36 cellular contexts compared by ENCODE assay signal in the genomic region with DNA sequence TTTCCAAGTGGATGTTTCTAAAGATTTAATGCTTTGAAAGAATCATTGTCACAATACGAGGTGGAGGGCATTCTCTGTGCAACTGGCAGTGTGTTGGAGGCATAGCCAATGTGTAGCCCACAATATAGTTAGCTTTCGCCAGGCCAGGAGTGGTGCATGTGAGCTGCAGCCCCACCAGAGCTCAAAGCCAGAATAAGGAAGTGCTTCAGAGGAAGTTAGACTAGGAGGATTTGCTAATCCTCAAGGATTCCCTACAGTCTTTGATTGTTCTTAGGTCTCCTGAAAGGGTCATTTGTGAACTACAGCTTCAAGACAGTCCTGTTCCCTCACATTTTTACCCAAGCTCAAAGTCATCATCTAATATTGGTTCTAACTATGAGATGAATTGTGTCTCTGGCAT. TPM values are rescaled to one million over a fixed set of nuclear protein-coding genes. Genes with fewer than 3 reads are reported as not detected.
"Had no signal": no experiment of that assay in that cellular context is flagged by ENCODE, and none has a peak within 500 bp of the region (broad histone marks: within the 10 kb centered on the region; RNA-seq: fewer than 3 reads in every experiment).

No MANE protein-coding gene starts in this region.

- H3K36me3 Mint-ChIP-seq: mesothelial cell of epicardium, naive B cell, neural progenitor cell had no signal

- H3K27ac Mint-ChIP-seq: effector memory CD8-positive, alpha-beta T cell; mesothelial cell of epicardium; naive B cell; nephron; neural progenitor cell; stimulated activated naive CD8-positive, alpha-beta T cell treated with anti-CD3 and anti-CD28 coated beads, Interleukin-15, amount 100 ng/mL, for 72 hours had no signal

- ATAC-seq: effector memory CD8-positive, alpha-beta T cell; heart right ventricle; left cardiac atrium; left lung; mucosa of descending colon; sciatic nerve; stimulated activated naive CD8-positive, alpha-beta T cell treated with anti-CD3 and anti-CD28 coated beads, Interleukin-15, amount 100 ng/mL, for 72 hours; upper lobe of right lung had no signal

- H3K36me3 ChIP-seq: esophagus squamous epithelium, heart right ventricle, left lung, neural progenitor cell, prostate gland, right atrium auricular region, suprapubic skin, transverse colon, upper lobe of right lung, uterus had no signal

- DNase-seq: effector memory CD8-positive, alpha-beta T cell; erythroblast; esophagus squamous epithelium; foreskin melanocyte; glutamatergic neuron; heart right ventricle; hippocampal formation; left cardiac atrium; left lung; mesenchymal stem cell; mucosa of descending colon; naive B cell; stimulated activated CD4-positive, alpha-beta T cell treated with anti-CD3 and anti-CD28 coated beads, Interleukin-12 subunit alpha, Interleukin-12 subunit beta, amount 100 ng/mL, for 4 hours; stimulated activated CD4-positive, alpha-beta T cell treated with anti-CD3 and anti-CD28 coated beads, Interleukin-1b, Interleukin-23, amount 100 ng/mL, for 48 hours; stimulated activated CD4-positive, alpha-beta T cell treated with anti-CD3 and anti-CD28 coated beads, Interleukin-4, amount 100 ng/mL, for 1 hour; stimulated activated CD8-positive, alpha-beta memory T cell treated with anti-CD3 and anti-CD28 coated beads, Interleukin-4, amount 100 ng/mL, for 48 hours; stimulated activated naive CD4-positive, alpha-beta T cell; stimulated activated naive CD8-positive, alpha-beta T cell treated with anti-CD3 and anti-CD28 coated beads, Interleukin-15, amount 100 ng/mL, for 72 hours; transverse colon; upper lobe of right lung; uterus had no signal

- H3K27me3 ChIP-seq: neural progenitor cell, right atrium auricular region, suprapubic skin, transverse colon, upper lobe of right lung had no signal

- H3K4me3 ChIP-seq: esophagus squamous epithelium, heart right ventricle, left lung, mucosa of descending colon, neural progenitor cell, prostate gland, right atrium auricular region, smooth muscle cell, suprapubic skin, transverse colon, upper lobe of right lung, uterus had no signal

- H3K4me1 ChIP-seq: esophagus squamous epithelium, heart right ventricle, left lung, neural progenitor cell, prostate gland, right atrium auricular region, suprapubic skin, transverse colon, upper lobe of right lung, uterus had no signal

- H3K4me1 Mint-ChIP-seq: mesothelial cell of epicardium; naive B cell; nephron; neural progenitor cell; stimulated activated naive CD8-positive, alpha-beta T cell treated with anti-CD3 and anti-CD28 coated beads, Interleukin-15, amount 100 ng/mL, for 72 hours had no signal

- H3K4me2 ChIP-seq: neural progenitor cell, smooth muscle cell had no signal

- H3K9ac ChIP-seq: neural progenitor cell had no signal

- H2AFZ ChIP-seq: neural progenitor cell had no signal

- H3K27me3 Mint-ChIP-seq: effector memory CD8-positive, alpha-beta T cell; naive B cell; stimulated activated naive CD8-positive, alpha-beta T cell treated with anti-CD3 and anti-CD28 coated beads, Interleukin-15, amount 100 ng/mL, for 72 hours had no signal

- H3K4me3 Mint-ChIP-seq: effector memory CD8-positive, alpha-beta T cell; mesothelial cell of epicardium; naive B cell; nephron; neural progenitor cell; stimulated activated naive CD8-positive, alpha-beta T cell treated with anti-CD3 and anti-CD28 coated beads, Interleukin-15, amount 100 ng/mL, for 72 hours had no signal

- H3K9me3 Mint-ChIP-seq: effector memory CD8-positive, alpha-beta T cell; mesothelial cell of epicardium; nephron had no signal

- H3K27ac ChIP-seq: esophagus squamous epithelium, heart right ventricle, left lung, neural progenitor cell, prostate gland, right atrium auricular region, suprapubic skin, transverse colon, upper lobe of right lung, uterus had no signal

- FAIRE-seq: endometrium, islet of Langerhans had no signal

- H3K9me3 ChIP-seq: esophagus squamous epithelium, heart right ventricle, left lung, mucosa of descending colon, prostate gland, right atrium auricular region, suprapubic skin, transverse colon, upper lobe of right lung, uterus had no signal

RNA-seq across cellular contexts. Expression of gene TRPC5OS, which starts 16.4 kb away (rescaled TPM):
- total RNA-seq: dermis microvascular lymphatic vessel endothelial cell, esophagus squamous epithelium, heart right ventricle, kidney epithelial cell, left lung, lower leg skin, lung microvascular endothelial cell, mucosa of descending colon, osteocyte, sciatic nerve, suprapubic skin, transverse colon, upper lobe of right lung, uterus had no signal
- polyA plus RNA-seq: heart right ventricle, smooth muscle cell had no signal
